ENCODE assay signal across 9 cellular contexts in the genomic region with DNA sequence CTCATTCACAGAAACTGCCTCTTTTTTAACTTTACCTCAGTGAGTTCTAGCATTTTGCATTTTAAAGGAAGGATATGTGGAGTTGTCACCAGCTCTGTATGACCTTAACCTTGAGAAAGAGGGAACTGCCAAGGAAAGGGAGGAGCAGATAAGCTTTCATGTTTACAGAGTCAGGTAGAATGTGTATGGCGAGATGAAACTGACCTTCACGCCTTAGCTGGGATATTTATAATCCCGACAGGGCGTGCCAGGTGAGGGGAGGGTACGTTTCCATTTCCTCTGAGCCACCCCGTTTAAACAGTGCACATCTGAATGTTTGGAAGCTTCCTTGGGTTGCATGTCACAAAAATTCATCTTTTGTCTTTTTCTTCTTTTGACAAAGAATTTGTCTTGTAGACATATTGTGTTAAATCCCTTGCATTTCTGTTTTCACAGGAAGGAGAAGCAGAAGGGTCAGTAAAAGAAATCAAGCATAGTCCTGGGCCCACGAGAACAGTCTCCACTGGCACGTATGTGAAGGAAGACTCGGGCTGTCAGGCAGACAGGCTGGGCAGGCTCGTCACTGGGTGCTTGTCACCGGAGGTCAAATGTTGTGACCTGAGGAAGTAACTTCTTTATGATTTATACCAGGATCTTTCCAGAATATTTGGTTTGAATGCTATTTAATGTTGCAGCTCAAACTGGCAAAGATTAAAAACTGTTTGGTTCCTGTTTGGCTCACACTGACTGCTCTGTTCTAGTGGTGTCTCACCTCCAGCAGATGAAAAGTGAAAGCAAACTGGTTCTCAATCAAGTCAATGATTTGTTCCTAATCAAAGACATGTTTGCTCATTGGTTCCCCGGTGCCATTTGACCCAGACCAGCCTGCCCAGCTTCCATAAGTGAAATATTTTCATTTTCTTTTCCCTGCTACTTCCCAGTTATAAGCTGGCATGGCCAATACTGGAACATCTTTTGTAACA. TPM values are rescaled to one million over a fixed set of nuclear protein-coding genes. Genes with fewer than 3 reads are reported as not detected.
DNase-seq lines count a peak whose midpoint lies in the region; ATAC-seq and TF ChIP-seq lines count a peak whose summit lies in the region.
"Had no signal": no experiment of that assay in that cellular context is flagged by ENCODE, and none has a peak within 500 bp of the region (broad histone marks: within the 10 kb centered on the region; RNA-seq: fewer than 3 reads in every experiment).

No MANE protein-coding gene starts in this region.

- TF ChIP-seq CTCF in left ventricle myocardium inferior (IDR thresholded peaks at IDR 0.05; ENCODE audit: borderline replicate concordance) (no peak), suprapubic skin (IDR thresholded peaks at IDR 0.05) (no peak)

- DNase-seq in activated T-cell treated with anti-CD3 and anti-CD28 coated beads, Interleukin-2, amount 50 U/mL, for 24 hours, result no peak
- DNase-seq in activated T-cell treated with anti-CD3 and anti-CD28 coated beads for 4 hours (no peak), T-helper 17 cell (no peak), left ventricle myocardium inferior (no peak), suprapubic skin (ENCODE audit: low spot score in 2 of 2) (no peak), NCI-H1092 (lab: John Stamatoyannopoulos, UW) (no peak), germinal center (ENCODE audit: low spot score) (no peak)
- DNase-seq: mesenchymal stem cell had no signal

- ATAC-seq in T-helper 17 cell (peak; percentile 81), HG03108 (IDR thresholded peaks at IDR 0.05; ENCODE audit: unreplicated experiment) (no peak)

- TF ChIP-seq EP300 in suprapubic skin (IDR thresholded peaks at IDR 0.05), result no peak

- H3K4me1 Mint-ChIP-seq in activated T-cell treated with anti-CD3 and anti-CD28 coated beads, Interleukin-2, amount 50 U/mL, for 24 hours (ENCODE audit: low read depth), result peaks cover 33% of the 10 kb centered on the region
- H3K4me1 Mint-ChIP-seq in T-helper 17 cell, result peaks cover 15% of the 10 kb centered on the region

- H3K4me3 Mint-ChIP-seq in activated T-cell treated with anti-CD3 and anti-CD28 coated beads, Interleukin-2, amount 50 U/mL, for 24 hours, result peak overlapping the region; percentile 59
- peak overlapping the region; percentile 53 for H3K4me3 Mint-ChIP-seq in T-helper 17 cell

- peak overlapping the region; percentile 32 for H3K4me3 ChIP-seq in left ventricle myocardium inferior
- H3K4me3 ChIP-seq in suprapubic skin, result no peak overlapping the region

- H3K27ac Mint-ChIP-seq in activated T-cell treated with anti-CD3 and anti-CD28 coated beads, Interleukin-2, amount 50 U/mL, for 24 hours, result peak overlapping the region; percentile 78
- H3K27ac Mint-ChIP-seq in T-helper 17 cell, result peak overlapping the region; percentile 73

- H3K36me3 ChIP-seq in left ventricle myocardium inferior (peaks cover 76% of the 10 kb centered on the region), suprapubic skin (peaks cover 74% of the 10 kb centered on the region)

- no peaks in the 10 kb centered on the region for H3K9me3 ChIP-seq in T-helper 17 cell (ENCODE audit: control insufficient read depth, low read length, poor library complexity, severe bottlenecking)
- H3K9me3 ChIP-seq in left ventricle myocardium inferior (replicated peaks), result no peaks in the 10 kb centered on the region
- H3K9me3 ChIP-seq in suprapubic skin, result no peaks in the 10 kb centered on the region

- H3K36me3 Mint-ChIP-seq in activated T-cell treated with anti-CD3 and anti-CD28 coated beads, Interleukin-2, amount 50 U/mL, for 24 hours (ENCODE audit: low read depth), result peaks cover 78% of the 10 kb centered on the region
- peaks cover 15% of the 10 kb centered on the region for H3K36me3 Mint-ChIP-seq in T-helper 17 cell (ENCODE audit: low read depth)

- 73% methylated on average over 12 of the region's 12 CpGs for WGBS in suprapubic skin

- TF ChIP-seq POLR2A in suprapubic skin (IDR thresholded peaks at IDR 0.05), result no peak

- H3K27me3 Mint-ChIP-seq in activated T-cell treated with anti-CD3 and anti-CD28 coated beads, Interleukin-2, amount 50 U/mL, for 24 hours, result no peaks in the 10 kb centered on the region
- H3K27me3 Mint-ChIP-seq in T-helper 17 cell, result no peaks in the 10 kb centered on the region

- H3K4me1 ChIP-seq in left ventricle myocardium inferior (peaks cover 50% of the 10 kb centered on the region), suprapubic skin (no peaks in the 10 kb centered on the region)

- H3K27me3 ChIP-seq in left ventricle myocardium inferior (ENCODE audit: low read depth), result no peaks in the 10 kb centered on the region
- no peaks in the 10 kb centered on the region for H3K27me3 ChIP-seq in suprapubic skin

- peak overlapping the region; percentile 88 for H3K27ac ChIP-seq in left ventricle myocardium inferior (replicated peaks)
- peak overlapping the region; percentile 48 for H3K27ac ChIP-seq in suprapubic skin

- intact Hi-C loops in left ventricle myocardium inferior (cut with micrococcal nuclease), result no loop called here

- no peaks in the 10 kb centered on the region for H3K9me3 Mint-ChIP-seq in activated T-cell treated with anti-CD3 and anti-CD28 coated beads, Interleukin-2, amount 50 U/mL, for 24 hours

RNA-seq across cellular contexts. Expression of gene OPTN, which starts 16.1 kb away (rescaled TPM):
- total RNA-seq in T-helper 17 cell (100 to 1,000 TPM; 158 to 160 TPM), left ventricle myocardium inferior (129 TPM), suprapubic skin (10 to 100 TPM; 43.7 to 75.6 (median 62.5) TPM)

RNA-seq across cellular contexts. Expression of gene MCM10, which starts 45.2 kb away (rescaled TPM):
- total RNA-seq in T-helper 17 cell, result under 1 TPM; 0.34 to 0.47 TPM
- 0.08 TPM for total RNA-seq in left ventricle myocardium inferior
- 1 to 10 TPM in 3 of 4 donors, under 1 TPM in 1; 0.36 to 1.7 (median 1.2) TPM for total RNA-seq in suprapubic skin
